Comparison of ENCODE assay signal across 15 cellular contexts in genomic region chr10:70499829-70500167, GRCh38. TPM values are rescaled to one million over a fixed set of nuclear protein-coding genes. Genes with fewer than 3 reads are reported as not detected.
DNase-seq lines count a peak whose midpoint lies in the region; ATAC-seq, FAIRE-seq and TF ChIP-seq lines count a peak whose summit lies in the region.
"Had no signal": no experiment of that assay in that cellular context is flagged by ENCODE, and none has a peak within 500 bp of the region (broad histone marks: within the 10 kb centered on the region; RNA-seq: fewer than 3 reads in every experiment).

No MANE protein-coding gene starts in this region.

- H3K9ac ChIP-seq in iPS-15b (ENCODE audit: low read depth, low read length) (peak overlapping the region; percentile 37), subcutaneous abdominal adipose tissue (ENCODE audit: low read length in 5 of 5) (peak overlapping the region in 1 of 5 donors; percentile 41)

- intact Hi-C loops in Calu3 (cut with micrococcal nuclease; ENCODE audit: unreplicated experiment): no loop called here

- H3K9me3 Mint-ChIP-seq in WTC11 (no peaks in the 10 kb centered on the region), Calu3 (ENCODE audit: low read depth, unreplicated experiment) (no peaks in the 10 kb centered on the region), type B pancreatic cell (no peaks in the 10 kb centered on the region)
- H3K9me3 Mint-ChIP-seq: CD8-positive, alpha-beta memory T cell; T-helper 2 cell treated with Interferon-gamma antibody and Interleukin-4, amounts not matched to agents 5 μg/mL and 100 μg/mL, for 36 hours had no signal

- H3K27me3 ChIP-seq in iPS-15b (ENCODE audit: control insufficient read depth, insufficient read depth, low read length) (no peaks in the 10 kb centered on the region), subcutaneous abdominal adipose tissue (ENCODE audit: control insufficient read depth in 5 of 5, insufficient read depth in 4 of 5, low read length in 5 of 5) (peaks cover 0 to 3% (median 0%) of the 10 kb centered on the region in 5 donors)
- H3K27me3 ChIP-seq: brain microvascular endothelial cell had no signal

- H3K4me3 ChIP-seq in iPS-15b (ENCODE audit: low read depth, low read length): no peak overlapping the region
- H3K4me3 ChIP-seq in subcutaneous abdominal adipose tissue (ENCODE audit: low read depth in 1 of 5, low read length in 5 of 5): no peak overlapping the region

- no peak overlapping the region for H3K4me3 Mint-ChIP-seq in WTC11
- H3K4me3 Mint-ChIP-seq in Calu3 (ENCODE audit: low read depth, unreplicated experiment): no peak overlapping the region
- no peak overlapping the region for H3K4me3 Mint-ChIP-seq in type B pancreatic cell
- H3K4me3 Mint-ChIP-seq: CD8-positive, alpha-beta memory T cell; T-helper 2 cell treated with Interferon-gamma antibody and Interleukin-4, amounts not matched to agents 5 μg/mL and 100 μg/mL, for 36 hours had no signal

- H3K27ac ChIP-seq in subcutaneous abdominal adipose tissue (ENCODE audit: low read depth, low read length): peak overlapping the region; percentile 37
- H3K27ac ChIP-seq: brain microvascular endothelial cell had no signal

- H3K27me3 Mint-ChIP-seq in WTC11 (ENCODE audit: low read depth): no peaks in the 10 kb centered on the region
- H3K27me3 Mint-ChIP-seq in Calu3 (ENCODE audit: unreplicated experiment): peaks cover 49% of the 10 kb centered on the region
- peaks cover 3% of the 10 kb centered on the region for H3K27me3 Mint-ChIP-seq in type B pancreatic cell

- CTCF ChIA-PET in WTC11 (lab: Charles Lee): interaction anchor here (1.1 to 1.7 kb wide), 4 partner anchors 22 to 57 kb away, joined by 3 to 7 read pairs (median 6); partner anchors contain the start of gene PALD1
- CTCF ChIA-PET in Calu3 (lab: Charles Lee): no interaction called here

- H3K4me1 ChIP-seq in iPS-15b (ENCODE audit: control insufficient read depth, insufficient read depth, low read length) (peaks cover under 1% of the 10 kb centered on the region), subcutaneous abdominal adipose tissue (ENCODE audit: control insufficient read depth in 5 of 5, insufficient read depth in 5 of 5, low read length in 5 of 5) (peaks cover 5 to 69% (median 29%) of the 10 kb centered on the region in 5 donors)

- no peak for DNase-seq in WTC11 (ENCODE audit: low spot score)
- DNase-seq in Calu3: no peak
- DNase-seq in type B pancreatic cell (ENCODE audit: extremely low spot score, unreplicated experiment): no peak
- DNase-seq in HTR-8/SVneo (ENCODE audit: insufficient read length, low spot score): no peak
- DNase-seq: activated CD4-positive, alpha-beta T cell treated with anti-CD3 and anti-CD28 coated beads, Interleukin-2, amount 50 U/mL, for 1 hour; brain microvascular endothelial cell; CD8-positive, alpha-beta memory T cell; GF-D8 had no signal

- no peak for FAIRE-seq in HTR-8/SVneo (lab: Jason Lieb, UNC)

- BruUV-seq in Calu3 (replicated peaks; lab: Mats Ljungman, UMichigan): no TSS peak

- POLR2A ChIA-PET in WTC11 (lab: Charles Lee): no interaction called here

- H3K36me3 Mint-ChIP-seq in WTC11: no peaks in the 10 kb centered on the region
- H3K36me3 Mint-ChIP-seq in Calu3 (ENCODE audit: insufficient read depth, unreplicated experiment): no peaks in the 10 kb centered on the region
- H3K36me3 Mint-ChIP-seq in type B pancreatic cell: no peaks in the 10 kb centered on the region
- H3K36me3 Mint-ChIP-seq: CD8-positive, alpha-beta memory T cell had no signal

- no peak for TF ChIP-seq CTCF in WTC11 (IDR thresholded peaks at IDR 0.05)
- no peak for TF ChIP-seq CTCF in Calu3 (IDR thresholded peaks at IDR 0.05; ENCODE audit: unreplicated experiment)
- no peak for TF ChIP-seq CTCF in type B pancreatic cell (conservative IDR thresholded peaks at IDR 0.05)

- H3K4me1 Mint-ChIP-seq in WTC11 (peaks cover 41% of the 10 kb centered on the region), Calu3 (ENCODE audit: low read depth, unreplicated experiment) (no peaks in the 10 kb centered on the region), type B pancreatic cell (ENCODE audit: unreplicated experiment) (peaks cover 28% of the 10 kb centered on the region)

- H3K27ac Mint-ChIP-seq in WTC11: peak overlapping the region; percentile 7; the same call in 1 of the 2 replicates
- no peak overlapping the region for H3K27ac Mint-ChIP-seq in Calu3 (ENCODE audit: unreplicated experiment)
- no peak overlapping the region for H3K27ac Mint-ChIP-seq in type B pancreatic cell
- H3K27ac Mint-ChIP-seq: T-helper 2 cell treated with Interferon-gamma antibody and Interleukin-4, amounts not matched to agents 5 μg/mL and 100 μg/mL, for 36 hours had no signal

- ATAC-seq in HG02798 (IDR thresholded peaks at IDR 0.05; ENCODE audit: poor library complexity, unreplicated experiment): peak; percentile 44
- no peak for ATAC-seq in WTC11

- H3K9me3 ChIP-seq in iPS-15b (ENCODE audit: control insufficient read depth, insufficient read depth, low read length) (no peaks in the 10 kb centered on the region), subcutaneous abdominal adipose tissue (ENCODE audit: control insufficient read depth in 5 of 5, low read length in 5 of 5) (no peaks in the 10 kb centered on the region)

- H3K36me3 ChIP-seq in iPS-15b (ENCODE audit: control insufficient read depth, insufficient read depth, low read length): peaks cover 4% of the 10 kb centered on the region
- no peaks in the 10 kb centered on the region for H3K36me3 ChIP-seq in subcutaneous abdominal adipose tissue (ENCODE audit: control insufficient read depth in 5 of 5, insufficient read depth in 5 of 5, low read length in 5 of 5)
- H3K36me3 ChIP-seq: brain microvascular endothelial cell had no signal

TF ChIP-seq in WTC11, 78 proteins besides CTCF, POLR2A, EP300 and RAD21:
- TF ChIP-seq ATF2 (CRISPR knock-in tag; IDR thresholded peaks at IDR 0.05; ENCODE audit: borderline replicate concordance, low read depth): no peak
- TF ChIP-seq GABPB1 (CRISPR knock-in tag; IDR thresholded peaks at IDR 0.05): no peak
- TF ChIP-seq, protein P1, sequence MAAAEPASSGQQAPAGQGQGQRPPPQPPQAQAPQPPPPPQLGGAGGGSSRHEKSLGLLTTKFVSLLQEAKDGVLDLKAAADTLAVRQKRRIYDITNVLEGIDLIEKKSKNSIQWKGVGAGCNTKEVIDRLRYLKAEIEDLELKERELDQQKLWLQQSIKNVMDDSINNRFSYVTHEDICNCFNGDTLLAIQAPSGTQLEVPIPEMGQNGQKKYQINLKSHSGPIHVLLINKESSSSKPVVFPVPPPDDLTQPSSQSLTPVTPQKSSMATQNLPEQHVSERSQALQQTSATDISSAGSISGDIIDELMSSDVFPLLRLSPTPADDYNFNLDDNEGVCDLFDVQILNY (CRISPR knock-in tag; IDR thresholded peaks at IDR 0.05): no peak
- TF ChIP-seq JAZF1 (CRISPR knock-in tag; IDR thresholded peaks at IDR 0.05): no peak
- TF ChIP-seq ERG (CRISPR knock-in tag; IDR thresholded peaks at IDR 0.05): no peak
- TF ChIP-seq FOXP1 (CRISPR knock-in tag; IDR thresholded peaks at IDR 0.05; ENCODE audit: borderline replicate concordance): 0 out of 2 replicates have a peak, but pooled peaks have one; percentile 24
- TF ChIP-seq JUN (CRISPR knock-in tag; IDR thresholded peaks at IDR 0.05): no peak
- TF ChIP-seq, protein P2, sequence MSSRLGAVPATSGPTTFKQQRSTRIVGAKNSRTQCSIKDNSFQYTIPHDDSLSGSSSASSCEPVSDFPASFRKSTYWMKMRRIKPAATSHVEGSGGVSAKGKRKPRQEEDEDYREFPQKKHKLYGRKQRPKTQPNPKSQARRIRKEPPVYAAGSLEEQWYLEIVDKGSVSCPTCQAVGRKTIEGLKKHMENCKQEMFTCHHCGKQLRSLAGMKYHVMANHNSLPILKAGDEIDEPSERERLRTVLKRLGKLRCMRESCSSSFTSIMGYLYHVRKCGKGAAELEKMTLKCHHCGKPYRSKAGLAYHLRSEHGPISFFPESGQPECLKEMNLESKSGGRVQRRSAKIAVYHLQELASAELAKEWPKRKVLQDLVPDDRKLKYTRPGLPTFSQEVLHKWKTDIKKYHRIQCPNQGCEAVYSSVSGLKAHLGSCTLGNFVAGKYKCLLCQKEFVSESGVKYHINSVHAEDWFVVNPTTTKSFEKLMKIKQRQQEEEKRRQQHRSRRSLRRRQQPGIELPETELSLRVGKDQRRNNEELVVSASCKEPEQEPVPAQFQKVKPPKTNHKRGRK (CRISPR knock-in tag; IDR thresholded peaks at IDR 0.05; ENCODE audit: borderline replicate concordance): no peak

RNA-seq across cellular contexts. Expression of gene PALD1, which starts 21.2 kb away (rescaled TPM):
- total RNA-seq in WTC11 (2021) (36.1 to 43.6 TPM (median 38.5 TPM) in 3 replicates), Calu3 (2022) (0.38 and 1.5 TPM in 2 replicates), type B pancreatic cell (ENCODE audit: low replicate concordance) (0.43 and 9.6 TPM in 2 replicates)

RNA-seq across cellular contexts. Expression of gene NODAL, which starts 58.3 kb away (rescaled TPM):
- 41.1 to 57.0 TPM (median 41.5 TPM) in 3 replicates for total RNA-seq in WTC11 (2021)
- not detected in 2 replicates for total RNA-seq in Calu3 (2022)
- not detected in 2 replicates for total RNA-seq in type B pancreatic cell (ENCODE audit: low replicate concordance)
- total RNA-seq: CD8-positive, alpha-beta memory T cell; mononuclear cell; RPMI7951; subcutaneous adipose tissue had no signal

Comparison
In these comparisons a context has a peak if more than half of its experiments do, and no peak if none do; other contexts are left out.
1. RNA of gene NODAL, which starts 58.3 kb away (total RNA-seq): 41.1 to 57.0 TPM in WTC11; not detected in Calu3 and not detected in type B pancreatic cell; every median in the first group is over 10 times any median in the second.